In the genomic region with DNA sequence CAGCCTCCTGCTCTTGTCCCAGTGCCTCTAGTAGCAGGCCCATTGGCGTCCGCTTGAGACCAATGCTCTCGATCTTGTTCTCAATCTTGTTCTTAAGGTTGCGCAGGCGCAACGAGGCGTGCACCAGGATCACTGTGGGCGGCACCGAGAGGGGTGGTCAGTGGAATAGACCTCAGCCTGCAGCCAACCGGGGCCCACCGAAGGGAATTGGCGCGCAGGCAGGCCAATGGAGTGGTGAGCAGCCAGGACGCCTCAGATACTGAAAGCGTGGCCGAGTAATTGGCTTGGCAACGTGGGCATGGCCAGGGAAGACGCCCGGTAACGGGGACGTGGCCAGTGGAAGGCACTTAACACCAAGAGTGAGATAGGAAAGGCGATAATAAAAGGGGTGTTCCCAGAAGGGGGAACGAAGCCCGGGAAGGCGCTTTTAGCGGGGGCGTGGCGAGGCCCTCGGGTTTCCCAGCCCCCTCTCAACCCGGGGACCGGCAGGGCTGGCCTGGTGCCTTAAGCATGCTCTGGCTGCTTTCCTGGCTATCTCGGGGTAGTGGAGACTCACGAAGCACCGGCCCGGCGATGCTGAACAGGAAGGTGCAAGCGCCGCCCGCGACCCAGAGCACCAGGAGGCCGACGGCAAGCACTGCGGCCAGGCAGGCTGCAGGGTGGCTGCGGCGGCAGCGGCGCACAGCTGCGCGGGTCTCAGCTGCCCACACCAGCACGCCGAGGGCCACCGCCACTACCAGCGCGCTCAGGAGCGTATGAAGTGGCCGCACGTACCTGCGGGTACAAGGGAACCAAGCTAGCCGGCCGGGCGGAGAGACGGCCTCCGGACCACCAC, we compare ENCODE assay signal across 8 cellular contexts. TPM values are rescaled to one million over a fixed set of nuclear protein-coding genes. Genes with fewer than 3 reads are reported as not detected.
DNase-seq lines count a peak whose midpoint lies in the region; ATAC-seq and TF ChIP-seq lines count a peak whose summit lies in the region.

No MANE protein-coding gene starts in this region.

- H3K4me3 Mint-ChIP-seq in brain: peak overlapping the region; percentile 50 to 95 (median 87)

- in situ Hi-C loops in G401 (cut with HindIII; ENCODE audit: low sequenced_read_pairs) (no loop called here), KBM-7 (cut with MboI; ENCODE audit: low pct_unique_long_range_greater_than_20kb, low sequenced_read_pairs) (no loop called here)

- peaks cover 4% of the 10 kb centered on the region for H3K36me3 Mint-ChIP-seq in brain

- no peaks in the 10 kb centered on the region for H3K27me3 Mint-ChIP-seq in brain

- ATAC-seq in sciatic nerve: peak; percentile 82

- H3K4me1 Mint-ChIP-seq in brain: peaks cover 17% of the 10 kb centered on the region

- peak overlapping the region in 3 of 5 experiments; percentile 51 to 91 (median 79) for H3K27ac Mint-ChIP-seq in brain

- TF ChIP-seq CTCF in brain (conservative IDR thresholded peaks at IDR 0.05): no peak

- H3K9me3 Mint-ChIP-seq in brain: peaks cover 0 to 10% (median 0%) of the 10 kb centered on the region in 5 experiments

- intact Hi-C loops in sciatic nerve (cut with DNase I): no loop called here

- peak overlapping the region; percentile 70 for H3K4me3 ChIP-seq in iPS-18c (ENCODE audit: insufficient read depth, low read depth, low read length)

- DNase-seq in G401 (ENCODE audit: low spot score) (peak; percentile 78), sciatic nerve (ENCODE audit: low spot score) (peak; percentile 86), KBM-7 (no peak), MV-4-11 (lab: John Stamatoyannopoulos, UW) (no peak), NCI-H2196 (lab: John Stamatoyannopoulos, UW; ENCODE audit: unreplicated experiment) (no peak), DMS53 (lab: John Stamatoyannopoulos, UW) (no peak)

- H3K9me3 ChIP-seq in iPS-18c (ENCODE audit: control insufficient read depth, insufficient read depth, low read length): peaks cover 26% of the 10 kb centered on the region

RNA-seq across cellular contexts. Expression of a gene that starts 1.7 kb away (rescaled TPM):
- total RNA-seq in G401 (2014; rRNA removed; shearing (Covaris generic)): 4.6 and 10.8 TPM in 2 replicates
- 167 TPM for polyA plus RNA-seq in brain (ENCODE audit: insufficient read depth, low read depth, low replicate concordance)
- total RNA-seq in sciatic nerve: 29.6 TPM

RNA-seq across cellular contexts. Expression of a gene that starts 7.6 kb away (rescaled TPM):
- total RNA-seq in G401 (2014; rRNA removed; shearing (Covaris generic)): 18.6 and 36.0 TPM in 2 replicates
- polyA plus RNA-seq in brain (ENCODE audit: insufficient read depth, low read depth, low replicate concordance): 67.6 TPM
- 70.9 TPM for total RNA-seq in sciatic nerve

RNA-seq across cellular contexts. Expression of a gene that starts 13.3 kb away (rescaled TPM):
- total RNA-seq in G401 (2014; rRNA removed; shearing (Covaris generic)): 0.12 and 0.98 TPM in 2 replicates
- polyA plus RNA-seq in brain (ENCODE audit: insufficient read depth, low read depth, low replicate concordance): 6.9 TPM
- 7.9 TPM for total RNA-seq in sciatic nerve

RNA-seq across cellular contexts. Expression of a gene that starts 28.9 kb away (rescaled TPM):
- 27.3 and 50.0 TPM in 2 replicates for total RNA-seq in G401 (2014; rRNA removed; shearing (Covaris generic))
- polyA plus RNA-seq in brain (ENCODE audit: insufficient read depth, low read depth, low replicate concordance): 45.7 TPM
- total RNA-seq in sciatic nerve: 69.0 TPM

RNA-seq across cellular contexts. Expression of a gene that starts 51.4 kb away (rescaled TPM):
- total RNA-seq in G401 (2014; rRNA removed; shearing (Covaris generic)): 27.2 and 28.2 TPM in 2 replicates
- 46.7 TPM for polyA plus RNA-seq in brain (ENCODE audit: insufficient read depth, low read depth, low replicate concordance)
- 20.5 TPM for total RNA-seq in sciatic nerve

Comparison
In these comparisons a context has a peak if more than half of its experiments do, and no peak if none do; other contexts are left out.
1. DNase-seq: peak in G401 (single experiment) and sciatic nerve (single experiment); none in KBM-7 (single experiment), MV-4-11 (single experiment), NCI-H2196 (single experiment) and DMS53 (single experiment).